24 cellular contexts compared by ENCODE assay signal in the genomic region with DNA sequence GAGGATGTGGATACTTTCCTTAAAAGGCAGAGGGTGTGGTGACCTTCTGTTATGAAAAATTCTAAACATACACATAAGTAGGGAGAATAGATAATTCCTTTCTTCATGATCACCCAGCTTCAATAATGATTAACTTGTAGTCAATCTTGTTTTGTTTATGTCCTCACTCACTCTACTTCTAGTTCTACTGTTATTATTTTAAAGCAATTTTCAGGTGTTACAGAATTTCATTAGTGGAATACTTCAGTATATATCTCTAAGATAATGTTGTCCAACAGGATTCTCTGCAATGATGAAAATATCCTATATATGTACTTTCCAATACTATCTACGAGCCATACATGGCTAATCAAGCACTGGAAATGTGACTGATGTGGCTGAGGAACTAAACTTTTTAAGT.
"Had no signal": no experiment of that assay in that cellular context is flagged by ENCODE, and none has a peak within 500 bp of the region (broad histone marks: within the 10 kb centered on the region; RNA-seq: fewer than 3 reads in every experiment).

No MANE protein-coding gene starts in this region.

- H3K27me3 Mint-ChIP-seq: activated CD4-positive, alpha-beta T cell treated with anti-CD3 and anti-CD28 coated beads for 36 hours had no signal

- H3K9me3 ChIP-seq: SJCRH30, SK-N-SH had no signal

- DNase-seq: activated CD4-positive, alpha-beta memory T cell treated with anti-CD3 and anti-CD28 coated beads, Interleukin-2, amount 10 ng/mL, durations not matched to agents 7 days and 5 days; activated CD4-positive, alpha-beta T cell treated with anti-CD3 and anti-CD28 coated beads for 36 hours; activated CD4-positive, alpha-beta T cell treated with anti-CD3 and anti-CD28 coated beads, Interleukin-2, amount 50 U/mL, for 1 hour; activated gamma-delta T cell; activated naive CD4-positive, alpha-beta T cell treated with anti-CD3 and anti-CD28 coated beads for 36 hours; activated T-cell treated with anti-CD3 and anti-CD28 coated beads for 4 hours; activated T-cell treated with anti-CD3 and anti-CD28 coated beads, Interleukin-2, amount 50 U/mL, for 48 hours; MV-4-11; NCI-H1092 treated with DMSO at 0.1 percent for 48 hours; NCI-H1417 treated with DMSO at 0.1 percent for 48 hours; NCI-H1694; NCI-H2029; NCI-H2107; NCI-H2171 treated with DMSO at 0.1 percent for 48 hours; NCI-H226; NCI-H82; SJCRH30; SK-N-SH; T-helper 1 cell; WERI-Rb-1 had no signal

- H3K4me3 ChIP-seq: SJCRH30 had no signal

- H3K9me3 Mint-ChIP-seq: activated naive CD4-positive, alpha-beta T cell treated with anti-CD3 and anti-CD28 coated beads for 36 hours; activated T-helper 17 cell treated with anti-CD3 and anti-CD28 coated beads, Interleukin-2, amount 50 U/mL, for 72 hours had no signal

- ATAC-seq: activated CD4-positive, alpha-beta T cell treated with anti-CD3 and anti-CD28 coated beads for 36 hours; activated T-helper 17 cell treated with anti-CD3 and anti-CD28 coated beads, Interleukin-2, amount 50 U/mL, for 72 hours had no signal

- H3K9ac ChIP-seq: KMS-11, SK-N-SH had no signal

- H3K36me3 ChIP-seq: SJCRH30, WERI-Rb-1 had no signal

- H3K4me1 Mint-ChIP-seq: activated CD4-positive, alpha-beta memory T cell treated with anti-CD3 and anti-CD28 coated beads, Interleukin-2, amount 10 ng/mL, durations not matched to agents 7 days and 5 days; activated CD4-positive, alpha-beta T cell treated with anti-CD3 and anti-CD28 coated beads for 36 hours; activated T-helper 17 cell treated with anti-CD3 and anti-CD28 coated beads, Interleukin-2, amount 50 U/mL, for 72 hours had no signal

- H3K36me3 Mint-ChIP-seq: activated naive CD8-positive, alpha-beta T cell; brain had no signal

- H3K27me3 ChIP-seq: SJCRH30 had no signal

- H3K27ac ChIP-seq: KMS-11, SJCRH30, WERI-Rb-1 had no signal

- H3K4me2 ChIP-seq: SK-N-SH had no signal

- H3K27ac Mint-ChIP-seq: activated CD4-positive, alpha-beta memory T cell treated with anti-CD3 and anti-CD28 coated beads, Interleukin-2, amount 10 ng/mL, durations not matched to agents 7 days and 5 days; activated CD4-positive, alpha-beta T cell treated with anti-CD3 and anti-CD28 coated beads for 36 hours; activated naive CD4-positive, alpha-beta T cell treated with anti-CD3 and anti-CD28 coated beads for 36 hours; activated naive CD8-positive, alpha-beta T cell; activated T-helper 17 cell treated with anti-CD3 and anti-CD28 coated beads, Interleukin-2, amount 50 U/mL, for 72 hours had no signal

- H3K4me1 ChIP-seq: SJCRH30 had no signal

- H3K4me3 Mint-ChIP-seq: activated CD4-positive, alpha-beta memory T cell treated with anti-CD3 and anti-CD28 coated beads, Interleukin-2, amount 10 ng/mL, durations not matched to agents 7 days and 5 days; activated CD4-positive, alpha-beta T cell treated with anti-CD3 and anti-CD28 coated beads for 36 hours; activated naive CD4-positive, alpha-beta T cell treated with anti-CD3 and anti-CD28 coated beads for 36 hours; activated naive CD8-positive, alpha-beta T cell; activated T-helper 17 cell treated with anti-CD3 and anti-CD28 coated beads, Interleukin-2, amount 50 U/mL, for 72 hours; brain had no signal
